16 cellular contexts compared by ENCODE assay signal in the genomic region with DNA sequence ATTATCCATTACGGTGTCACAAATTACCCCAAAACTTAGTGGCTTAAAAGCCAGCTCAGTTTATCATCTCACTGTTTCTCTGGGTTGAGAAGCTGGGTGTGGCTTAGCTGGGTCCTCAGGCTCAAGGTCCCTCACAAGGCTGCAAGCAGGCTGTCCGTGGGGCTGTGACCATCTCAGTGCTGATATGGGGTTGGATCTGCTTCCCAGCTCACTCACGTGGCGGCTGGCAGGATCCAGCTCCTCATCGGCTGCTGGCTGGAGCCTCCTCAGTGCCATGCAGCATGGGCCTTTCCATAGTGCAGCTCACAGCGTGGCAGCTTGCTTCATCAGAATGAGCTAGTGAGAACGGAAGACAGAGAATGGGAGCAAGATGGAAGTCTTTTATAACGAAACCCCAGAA.
A peak's percentile ranks its signal among the peaks of the same experiment; 100 is the strongest.
DNase-seq lines count a peak whose midpoint lies in the region; ATAC-seq, FAIRE-seq and TF ChIP-seq lines count a peak whose summit lies in the region.
"Had no signal": no experiment of that assay in that cellular context is flagged by ENCODE, and none has a peak within 500 bp of the region (broad histone marks: within the 10 kb centered on the region; RNA-seq: fewer than 3 reads in every experiment).

No MANE protein-coding gene starts in this region.

- peaks cover 5% of the 10 kb centered on the region for H3K4me1 Mint-ChIP-seq in GM23338

- H3K4me3 ChIP-seq in left ventricle myocardium inferior (no peak overlapping the region), K562 (no peak overlapping the region), SK-N-SH (ENCODE audit: low read depth in 2 of 2, low read length in 1 of 2) (no peak overlapping the region), GM23338 (no peak overlapping the region)
- H3K4me3 ChIP-seq: BLaER1 treated with 17β-estradiol and CSF1 and Interleukin-3, amounts not matched to agents 10 nM and 100 nM; GM12878 had no signal

- H2AFZ ChIP-seq in K562 (ENCODE audit: low read depth, low read length) (peak overlapping the region; percentile 54; the same call in 1 of the 2 replicates), SK-N-SH (ENCODE audit: low read depth) (no peak overlapping the region), GM23338 (no peak overlapping the region)

- TF ChIP-seq POLR2A in K562 (conservative IDR thresholded peaks at IDR 0.05): no peak

- H3K4me3 Mint-ChIP-seq in GM23338: no peak overlapping the region
- H3K4me3 Mint-ChIP-seq: B cell; CD8-positive, alpha-beta T cell; H9 had no signal

- DNase-seq in left ventricle myocardium inferior (no peak), Right ventricle myocardium inferior (ENCODE audit: missing footprints) (no peak), K562 (ENCODE audit: extremely low read depth in 1 of 4, low spot score in 3 of 4) (no peak), posterior vena cava (ENCODE audit: low spot score) (peak; percentile 55), SK-N-SH (no peak), GM23338 (ENCODE audit: low spot score) (no peak)
- no peak for DNase-seq in stimulated activated CD4-positive, alpha-beta T cell treated with anti-CD3 and anti-CD28 coated beads, Interleukin-2, amount 100 ng/mL, for 24 hours
- DNase-seq: 8988T; Calu3; CD8-positive, alpha-beta T cell; DMS79 treated with DMSO at 0.1 percent for 48 hours; H9 had no signal

- no peaks in the 10 kb centered on the region for H3K36me3 Mint-ChIP-seq in GM23338 (ENCODE audit: low read depth)
- H3K36me3 Mint-ChIP-seq: CD8-positive, alpha-beta T cell had no signal

- intact Hi-C loops in left ventricle myocardium inferior (cut with micrococcal nuclease) (no loop called here), Right ventricle myocardium inferior (cut with DNase I) (loop anchor here (5.0 kb wide), 1 partner anchor 142 kb away; a partner anchor contains a TSS), K562 (cut with micrococcal nuclease) (loop anchor here (10.0 kb wide), 1 partner anchor 135 kb away; no protein-coding TSS in a partner anchor), posterior vena cava (cut with DNase I) (no loop called here)

- peaks cover 29% of the 10 kb centered on the region for H3K4me1 ChIP-seq in left ventricle myocardium inferior
- H3K4me1 ChIP-seq in K562 (replicated peaks in 1 of 2; ENCODE audit: control insufficient read depth in 2 of 2, insufficient read depth in 2 of 2, low read length in 2 of 2): peaks cover 30 to 40% of the 10 kb centered on the region in 2 experiments
- peaks cover 8 to 31% of the 10 kb centered on the region in 2 experiments; a peak in 3 of 4 replicates for H3K4me1 ChIP-seq in SK-N-SH (ENCODE audit: control insufficient read depth in 1 of 2, insufficient read depth in 2 of 2, low read depth in 1 of 2, low read length in 1 of 2)
- H3K4me1 ChIP-seq in GM23338 (ENCODE audit: insufficient read depth): peaks cover 3% of the 10 kb centered on the region

- TF ChIP-seq EP300 in K562 (IDR thresholded peaks at IDR 0.05; ENCODE audit: low read length): no peak
- TF ChIP-seq EP300 in SK-N-SH (IDR thresholded peaks at IDR 0.05; ENCODE audit: borderline replicate concordance in 1 of 2, low read depth in 1 of 2, low read length in 1 of 2): no peak

- ATAC-seq in Right ventricle myocardium inferior: no peak
- ATAC-seq in K562: no peak
- ATAC-seq in GM23338: no peak
- ATAC-seq: CD8-positive, alpha-beta T cell; GM12878 had no signal

- POLR2A ChIA-PET in K562 (lab: Yijun Ruan, JAX): interaction anchor here (1.2 kb wide), 1 partner anchor 14 kb away, joined by 7 read pairs; no protein-coding TSS in a partner anchor
- POLR2A ChIA-PET in SK-N-SH (lab: Yijun Ruan, JAX): no interaction called here

- TF ChIP-seq RAD21 in K562 (CRISPR knock-in tag; conservative IDR thresholded peaks at IDR 0.05 in 1 of 2, IDR thresholded peaks at IDR 0.05 in 1 of 2): no peak
- no peak for TF ChIP-seq RAD21 in SK-N-SH (IDR thresholded peaks at IDR 0.05; ENCODE audit: low read length)

- H3K9me3 Mint-ChIP-seq in GM23338: no peaks in the 10 kb centered on the region; the same call in 2 of the 3 replicates
- H3K9me3 Mint-ChIP-seq: CD8-positive, alpha-beta T cell; H9 had no signal

- CTCF ChIA-PET in K562 (lab: Yijun Ruan, JAX; ENCODE audit: low intra/inter-chr PET ratio): no interaction called here
- CTCF ChIA-PET in SK-N-SH (lab: Yijun Ruan, JAX): no interaction called here

- no peaks in the 10 kb centered on the region for H3K9me1 ChIP-seq in K562 (ENCODE audit: control insufficient read depth, insufficient read depth, low read length)

- BruUV-seq in K562 (replicated peaks; lab: Mats Ljungman, UMichigan): no TSS peak

- no peak overlapping the region for H3K27ac Mint-ChIP-seq in GM23338
- H3K27ac Mint-ChIP-seq: B cell; CD8-positive, alpha-beta T cell; H9 had no signal

- WGBS in K562 (ENCODE audit: insufficient coverage, low coverage, missing lambda C conversion rate): 54% methylated on average over 8 of the region's 8 CpGs
- WGBS in SK-N-SH (ENCODE audit: low lambda C conversion rate): 85% methylated on average over 8 of the region's 8 CpGs

- H3K9me2 ChIP-seq in SK-N-SH (no peaks in the 10 kb centered on the region), GM23338 (ENCODE audit: insufficient read depth) (peaks cover 13% of the 10 kb centered on the region; the same call in 1 of the 2 replicates)

- H3F3A ChIP-seq in SK-N-SH (replicated peaks; ENCODE audit: insufficient read depth) (no peaks in the 10 kb centered on the region), GM23338 (replicated peaks; ENCODE audit: low read depth) (no peaks in the 10 kb centered on the region)

- H3K4me2 ChIP-seq in K562 (ENCODE audit: insufficient read depth, low read length) (no peak overlapping the region), SK-N-SH (no peak overlapping the region), GM23338 (no peak overlapping the region)

- H4K20me1 ChIP-seq in K562 (replicated peaks; ENCODE audit: control insufficient read depth, insufficient read depth, low read length) (no peaks in the 10 kb centered on the region), SK-N-SH (ENCODE audit: insufficient read depth) (no peaks in the 10 kb centered on the region), GM23338 (replicated peaks; ENCODE audit: insufficient read depth) (no peaks in the 10 kb centered on the region)
- H4K20me1 ChIP-seq: BLaER1 treated with 17β-estradiol and CSF1 and Interleukin-3, amounts not matched to agents 10 nM and 100 nM had no signal

- no peaks in the 10 kb centered on the region for H3K9me3 ChIP-seq in left ventricle myocardium inferior (replicated peaks)
- H3K9me3 ChIP-seq in K562 (replicated peaks; ENCODE audit: control insufficient read depth, insufficient read depth, low read depth, low read length): no peaks in the 10 kb centered on the region
- no peaks in the 10 kb centered on the region for H3K9me3 ChIP-seq in SK-N-SH
- H3K9me3 ChIP-seq: BLaER1 treated with 17β-estradiol and CSF1 and Interleukin-3, amounts not matched to agents 10 nM and 100 nM had no signal

- in situ Hi-C loops in K562 (cut with MboI): no loop called here

- FAIRE-seq in K562 (lab: Jason Lieb, UNC): no peak
- FAIRE-seq: GM12878, H1 had no signal

- no peaks in the 10 kb centered on the region for H3K27me3 ChIP-seq in left ventricle myocardium inferior (ENCODE audit: low read depth)
- H3K27me3 ChIP-seq in K562 (ENCODE audit: control insufficient read depth in 2 of 2, insufficient read depth in 2 of 2, low read length in 2 of 2): no peaks in the 10 kb centered on the region
- H3K27me3 ChIP-seq in SK-N-SH (ENCODE audit: insufficient read depth): no peaks in the 10 kb centered on the region
- no peaks in the 10 kb centered on the region for H3K27me3 ChIP-seq in GM23338 (ENCODE audit: insufficient read depth)
- H3K27me3 ChIP-seq: BLaER1 treated with 17β-estradiol and CSF1 and Interleukin-3, amounts not matched to agents 10 nM and 100 nM had no signal

- H3K9ac ChIP-seq in K562 (ENCODE audit: insufficient read depth in 1 of 2, low read depth in 2 of 2, low read length in 2 of 2) (peak overlapping the region in 1 of 2 experiments; percentile 50; a peak in 1 of 4 replicates), SK-N-SH (no peak overlapping the region)
- H3K9ac ChIP-seq: BLaER1 treated with 17β-estradiol and CSF1 and Interleukin-3, amounts not matched to agents 10 nM and 100 nM had no signal

- TF ChIP-seq CTCF in left ventricle myocardium inferior (IDR thresholded peaks at IDR 0.05; ENCODE audit: borderline replicate concordance): no peak
- TF ChIP-seq CTCF in K562 (IDR thresholded peaks at IDR 0.05 in 2 of 3, conservative IDR thresholded peaks at IDR 0.05 in 1 of 3; ENCODE audit: insufficient read depth in 2 of 3, low read depth in 1 of 3, low read length in 3 of 3): no peak
- TF ChIP-seq CTCF in SK-N-SH (IDR thresholded peaks at IDR 0.05): no peak
- TF ChIP-seq CTCF in GM23338 (conservative IDR thresholded peaks at IDR 0.05; ENCODE audit: low read depth in 2 of 2): no peak

- peak overlapping the region; percentile 27 for H3K27ac ChIP-seq in left ventricle myocardium inferior (replicated peaks)
- no peak overlapping the region for H3K27ac ChIP-seq in K562 (ENCODE audit: extremely low read depth, low read depth, low read length)
- no peak overlapping the region for H3K27ac ChIP-seq in SK-N-SH (ENCODE audit: low read depth in 2 of 2, low read length in 1 of 2)
- no peak overlapping the region for H3K27ac ChIP-seq in GM23338 (ENCODE audit: low read depth)
- H3K27ac ChIP-seq: BLaER1 treated with 17β-estradiol and CSF1 and Interleukin-3, amounts not matched to agents 10 nM and 100 nM had no signal

- H3K79me2 ChIP-seq in K562 (ENCODE audit: control insufficient read depth, insufficient read depth, low read length) (no peaks in the 10 kb centered on the region), SK-N-SH (ENCODE audit: insufficient read depth) (no peaks in the 10 kb centered on the region), GM23338 (replicated peaks; ENCODE audit: insufficient read depth) (no peaks in the 10 kb centered on the region)

- H3K36me3 ChIP-seq in left ventricle myocardium inferior (no peaks in the 10 kb centered on the region), K562 (ENCODE audit: control insufficient read depth, insufficient read depth, low read length) (no peaks in the 10 kb centered on the region), SK-N-SH (replicated peaks in 1 of 2; ENCODE audit: control insufficient read depth in 1 of 2, insufficient read depth in 2 of 2, low read length in 1 of 2) (no peaks in the 10 kb centered on the region), GM23338 (ENCODE audit: insufficient read depth) (no peaks in the 10 kb centered on the region)
- H3K36me3 ChIP-seq: BLaER1 treated with 17β-estradiol and CSF1 and Interleukin-3, amounts not matched to agents 10 nM and 100 nM had no signal

- H3K27me3 Mint-ChIP-seq in GM23338 (ENCODE audit: insufficient read depth, low read depth, poor library complexity): peaks cover 7% of the 10 kb centered on the region

TF ChIP-seq in K562, 482 proteins besides CTCF, POLR2A, EP300 and RAD21 (continues in another document):
- no peak for TF ChIP-seq FOXA3 (CRISPR knock-in tag; conservative IDR thresholded peaks at IDR 0.05 in 1 of 2, IDR thresholded peaks at IDR 0.05 in 1 of 2)

Comparison
In these comparisons a context has a peak if more than half of its experiments do, and no peak if none do; other contexts are left out.
1. intact Hi-C loops: an anchor here in Right ventricle myocardium inferior (5.0 kb wide) and K562 (10.0 kb wide); none called in left ventricle myocardium inferior and posterior vena cava.